In genomic region chr1:56457767-56458375, GRCh38 we compare ENCODE assay signal across 16 cellular contexts.
"Had no signal": no experiment of that assay in that cellular context is flagged by ENCODE, and none has a peak within 500 bp of the region (broad histone marks: within the 10 kb centered on the region; RNA-seq: fewer than 3 reads in every experiment).

No MANE protein-coding gene starts in this region.

- H3K4me1 Mint-ChIP-seq: T-helper 17 cell had no signal

- H3K27me3 ChIP-seq: cardiac muscle cell, dorsolateral prefrontal cortex, gastroesophageal sphincter, upper lobe of right lung had no signal

- H3K36me3 Mint-ChIP-seq: activated naive CD8-positive, alpha-beta T cell; stimulated activated memory B cell treated with anti-CD40 and anti-IgM and Interleukin-4, amounts not matched to agents 10 μg/mL and 1 μg/mL and 100 μg/mL, for 72 hours had no signal

- H3K4me3 ChIP-seq: cardiac muscle cell, dorsolateral prefrontal cortex, gastroesophageal sphincter, thoracic aorta, upper lobe of right lung had no signal

- ATAC-seq: gastroesophageal sphincter; sciatic nerve; stimulated activated memory B cell treated with anti-CD40 and anti-IgM and Interleukin-4, amounts not matched to agents 10 μg/mL and 1 μg/mL and 100 μg/mL, for 72 hours; T-helper 17 cell; upper lobe of right lung had no signal

- H3K36me3 ChIP-seq: cardiac muscle cell, gastroesophageal sphincter, thoracic aorta, upper lobe of right lung, WERI-Rb-1 had no signal

- H3K27me3 Mint-ChIP-seq: activated naive CD8-positive, alpha-beta T cell; stimulated activated memory B cell treated with anti-CD40 and anti-IgM and Interleukin-4, amounts not matched to agents 10 μg/mL and 1 μg/mL and 100 μg/mL, for 72 hours had no signal

- H3K27ac ChIP-seq: cardiac muscle cell, dorsolateral prefrontal cortex, thoracic aorta, upper lobe of right lung, WERI-Rb-1 had no signal

- H3K4me3 Mint-ChIP-seq: activated naive CD8-positive, alpha-beta T cell; nephron progenitor cell; stimulated activated memory B cell treated with anti-CD40 and anti-IgM and Interleukin-4, amounts not matched to agents 10 μg/mL and 1 μg/mL and 100 μg/mL, for 72 hours; T-helper 17 cell had no signal

- H3K27ac Mint-ChIP-seq: activated naive CD8-positive, alpha-beta T cell; nephron progenitor cell; progenitor cell of endocrine pancreas; stimulated activated memory B cell treated with anti-CD40 and anti-IgM and Interleukin-4, amounts not matched to agents 10 μg/mL and 1 μg/mL and 100 μg/mL, for 72 hours; T-helper 17 cell had no signal

- DNase-seq: activated CD4-positive, alpha-beta T cell treated with anti-CD3 and anti-CD28 coated beads for 1 hour; activated gamma-delta T cell treated with Interleukin-2 at 50 U/mL for 16 hours; dorsolateral prefrontal cortex; erythroblast; nephron progenitor cell; stimulated activated CD4-positive, alpha-beta T cell treated with anti-CD3 and anti-CD28 coated beads, Interleukin-4, amount 100 ng/mL, for 24 hours; T-helper 17 cell; upper lobe of right lung; WERI-Rb-1 had no signal

- H3K9me3 Mint-ChIP-seq: nephron progenitor cell; stimulated activated memory B cell treated with anti-CD40 and anti-IgM and Interleukin-4, amounts not matched to agents 10 μg/mL and 1 μg/mL and 100 μg/mL, for 72 hours had no signal

- H3K9me3 ChIP-seq: gastroesophageal sphincter, thoracic aorta, upper lobe of right lung had no signal
